In genomic region chr9:114016629-114017423, GRCh38 we compare ENCODE assay signal across 17 cellular contexts.
DNase-seq lines count a peak whose midpoint lies in the region; ATAC-seq, FAIRE-seq and TF ChIP-seq lines count a peak whose summit lies in the region.
"Had no signal": no experiment of that assay in that cellular context is flagged by ENCODE, and none has a peak within 500 bp of the region (broad histone marks: within the 10 kb centered on the region; RNA-seq: fewer than 3 reads in every experiment).

No MANE protein-coding gene starts in this region.

- H3K9me3 ChIP-seq in BE2C (no peaks in the 10 kb centered on the region), Peyer's patch (no peaks in the 10 kb centered on the region), kidney (ENCODE audit: control insufficient read depth in 1 of 2, low read length in 2 of 2) (peaks cover 0 to 3% of the 10 kb centered on the region in 2 donors)
- H3K9me3 ChIP-seq: thoracic aorta had no signal

- 0 out of 2 replicates have a peak, but pooled peaks cover 2% of the 10 kb centered on the region for H3K4me1 ChIP-seq in BE2C
- H3K4me1 ChIP-seq in Peyer's patch = no peaks in the 10 kb centered on the region
- H3K4me1 ChIP-seq in kidney (ENCODE audit: control insufficient read depth in 1 of 2, insufficient read depth in 1 of 2, low read depth in 1 of 2, low read length in 2 of 2) = no peaks in the 10 kb centered on the region
- H3K4me1 ChIP-seq: heart right ventricle had no signal

- no peak for TF ChIP-seq POLR2A in Peyer's patch (IDR thresholded peaks at IDR 0.05)

- intact Hi-C loops in kidney (cut with DNase I) (no loop called here), sciatic nerve (cut with DNase I) (no loop called here)

- TF ChIP-seq CTCF in BE2C (IDR thresholded peaks at IDR 0.05; ENCODE audit: low read depth, low read length) (no peak), Peyer's patch (IDR thresholded peaks at IDR 0.05) (no peak), kidney (IDR thresholded peaks at IDR 0.05; ENCODE audit: borderline replicate concordance, extremely low read depth, insufficient read depth) (no peak)

- FAIRE-seq in kidney (lab: Jason Lieb, UNC) = no peak
- FAIRE-seq: endometrium, GM12878, GM19239 had no signal

- H3K9ac ChIP-seq in kidney (ENCODE audit: low read length in 2 of 2) = no peak overlapping the region

- no peak overlapping the region for H3K4me3 ChIP-seq in BE2C (ENCODE audit: low read depth, low read length)
- no peak overlapping the region for H3K4me3 ChIP-seq in Peyer's patch
- no peak overlapping the region for H3K4me3 ChIP-seq in kidney (ENCODE audit: low read length in 2 of 2)
- H3K4me3 ChIP-seq: GM12878, heart right ventricle, thoracic aorta had no signal

- H3K27me3 ChIP-seq in BE2C (no peaks in the 10 kb centered on the region), Peyer's patch (no peaks in the 10 kb centered on the region)
- H3K27me3 ChIP-seq: heart right ventricle had no signal

- H3K36me3 ChIP-seq in BE2C (peaks cover 43% of the 10 kb centered on the region), Peyer's patch (no peaks in the 10 kb centered on the region), kidney (ENCODE audit: control insufficient read depth in 1 of 2, insufficient read depth in 2 of 2, low read length in 2 of 2) (peaks cover 14 to 25% of the 10 kb centered on the region in 2 donors)

- DNase-seq in BE2C = peak; percentile 1
- peak; percentile 10 to 39 (median 10) for DNase-seq in Peyer's patch
- peak; percentile 45 for DNase-seq in kidney
- DNase-seq in sciatic nerve (ENCODE audit: low spot score) = peak; percentile 50
- DNase-seq in NK-92 treated with Interleukin-12 subunit alpha and Interleukin-12 subunit beta, amount 100 ng/mL, for 24 hours (lab: John Stamatoyannopoulos, UW) = no peak
- DNase-seq in NCI-H1092 treated with DMSO at 0.1 percent for 48 hours (lab: John Stamatoyannopoulos, UW) = no peak
- DNase-seq in GF-D8 (lab: John Stamatoyannopoulos, UW) = no peak
- DNase-seq: GOT3, left ventricle myocardium superior, NCI-H1436, NCI-H526, retina had no signal

- no peak for ATAC-seq in sciatic nerve
- ATAC-seq: GM12878, heart right ventricle, left ventricle myocardium superior had no signal

- no peak overlapping the region for H3K27ac ChIP-seq in Peyer's patch
- H3K27ac ChIP-seq in kidney (ENCODE audit: low read depth in 2 of 2, low read length in 2 of 2) = no peak overlapping the region
- H3K27ac ChIP-seq: heart right ventricle, thoracic aorta had no signal

Comparison
In these comparisons a context has a peak if more than half of its experiments do, and no peak if none do; other contexts are left out.
1. DNase-seq: peak in BE2C (single experiment), Peyer's patch (3 of 3), kidney (single experiment) and sciatic nerve (single experiment); none in NK-92 treated with Interleukin-12 subunit alpha and Interleukin-12 subunit beta, amount 100 ng/mL, for 24 hours (single experiment), NCI-H1092 treated with DMSO at 0.1 percent for 48 hours (single experiment) and GF-D8 (single experiment).